Comparison of ENCODE assay signal across 23 cellular contexts in genomic region chr9:135889564-135890189, GRCh38. TPM values are rescaled to one million over a fixed set of nuclear protein-coding genes. Genes with fewer than 3 reads are reported as not detected.
DNase-seq lines count a peak whose midpoint lies in the region; ATAC-seq and TF ChIP-seq lines count a peak whose summit lies in the region.
"Had no signal": no experiment of that assay in that cellular context is flagged by ENCODE, and none has a peak within 500 bp of the region (broad histone marks: within the 10 kb centered on the region; RNA-seq: fewer than 3 reads in every experiment).

No MANE protein-coding gene starts in this region.

- intact Hi-C loops in natural killer cell (cut with micrococcal nuclease): no loop called here

- H3K9me3 Mint-ChIP-seq in natural killer cell (no peaks in the 10 kb centered on the region), chondrocyte (ENCODE audit: low read depth) (no peaks in the 10 kb centered on the region)
- H3K9me3 Mint-ChIP-seq in natural killer cell treated with Interleukin-12 subunit alpha and Interleukin-12 subunit beta and Interleukin-15 and Interleukin-18, amount 100 ng/mL, for 72 hours: no peaks in the 10 kb centered on the region
- H3K9me3 Mint-ChIP-seq: CD8-positive, alpha-beta memory T cell; memory B cell; stimulated activated naive B cell treated with anti-CD40 and anti-IgM and Interleukin-4, amounts not matched to agents 10 μg/mL and 1 μg/mL and 100 μg/mL, for 72 hours had no signal

- H3K36me3 Mint-ChIP-seq in natural killer cell (no peaks in the 10 kb centered on the region), chondrocyte (ENCODE audit: low read depth) (no peaks in the 10 kb centered on the region)
- H3K36me3 Mint-ChIP-seq in natural killer cell treated with Interleukin-12 subunit alpha and Interleukin-12 subunit beta and Interleukin-15 and Interleukin-18, amount 100 ng/mL, for 72 hours: no peaks in the 10 kb centered on the region
- H3K36me3 Mint-ChIP-seq: CD8-positive, alpha-beta memory T cell; memory B cell had no signal

- H3K27me3 Mint-ChIP-seq in natural killer cell (ENCODE audit: low read depth in 2 of 2): no peaks in the 10 kb centered on the region
- no peaks in the 10 kb centered on the region for H3K27me3 Mint-ChIP-seq in natural killer cell treated with Interleukin-12 subunit alpha and Interleukin-12 subunit beta and Interleukin-15 and Interleukin-18, amount 100 ng/mL, for 72 hours
- no peaks in the 10 kb centered on the region for H3K27me3 Mint-ChIP-seq in chondrocyte (ENCODE audit: low read depth)
- H3K27me3 Mint-ChIP-seq: CD8-positive, alpha-beta memory T cell; memory B cell; stimulated activated naive B cell treated with anti-CD40 and anti-IgM and Interleukin-4, amounts not matched to agents 10 μg/mL and 1 μg/mL and 100 μg/mL, for 72 hours had no signal

- ATAC-seq in natural killer cell (no peak), GM21447 (IDR thresholded peaks at IDR 0.05; ENCODE audit: unreplicated experiment) (no peak)
- ATAC-seq in natural killer cell treated with Interleukin-12 subunit alpha and Interleukin-12 subunit beta and Interleukin-15 and Interleukin-18, amount 100 ng/mL, for 72 hours: no peak
- ATAC-seq: stimulated activated naive B cell treated with anti-CD40 and anti-IgM and Interleukin-4, amounts not matched to agents 10 μg/mL and 1 μg/mL and 100 μg/mL, for 72 hours had no signal

- TF ChIP-seq CTCF in natural killer cell (IDR thresholded peaks at IDR 0.05) (no peak), chondrocyte (IDR thresholded peaks at IDR 0.05) (no peak)

- H3K4me1 Mint-ChIP-seq in natural killer cell: peaks cover 57 to 60% of the 10 kb centered on the region in 2 donors
- H3K4me1 Mint-ChIP-seq in natural killer cell treated with Interleukin-12 subunit alpha and Interleukin-12 subunit beta and Interleukin-15 and Interleukin-18, amount 100 ng/mL, for 72 hours (ENCODE audit: low read depth in 2 of 2): peaks cover 31 to 51% of the 10 kb centered on the region in 2 donors
- H3K4me1 Mint-ChIP-seq in chondrocyte (ENCODE audit: low read depth): peaks cover 60% of the 10 kb centered on the region

- DNase-seq in natural killer cell: no peak
- no peak for DNase-seq in natural killer cell treated with Interleukin-12 subunit alpha and Interleukin-12 subunit beta and Interleukin-15 and Interleukin-18, amount 100 ng/mL, for 72 hours (ENCODE audit: low spot score)
- peak; percentile 86 for DNase-seq in chondrocyte (ENCODE audit: low spot score)
- peak; percentile 68 for DNase-seq in mesenteric fat pad (ENCODE audit: low spot score)
- DNase-seq in activated CD4-positive, alpha-beta T cell treated with anti-CD3 and anti-CD28 coated beads, Interleukin-2, amount 50 U/mL, for 1 hour: no peak
- no peak for DNase-seq in hepatic stellate cell (ENCODE audit: low spot score)
- DNase-seq in NCI-H1417 (lab: John Stamatoyannopoulos, UW): no peak
- DNase-seq: ACHN; activated CD4-positive, CD25-positive, alpha-beta regulatory T cell treated with anti-CD3 and anti-CD28 coated beads, Interleukin-2, amount 50 U/mL, for 72 hours; activated effector memory CD4-positive, alpha-beta T cell treated with Interleukin-2 at 50 U/mL for 16 hours; CD8-positive, alpha-beta memory T cell; central memory CD4-positive, alpha-beta T cell; effector CD4-positive, alpha-beta T cell; GM23248; heart left ventricle; KG1; NCI-H1092 treated with DMSO at 0.1 percent for 48 hours; NCI-H2081 treated with DMSO at 0.1 percent for 48 hours; NCI-H69; stimulated activated naive B cell treated with anti-CD40 and anti-IgM and Interleukin-4, amounts not matched to agents 10 μg/mL and 1 μg/mL and 100 μg/mL, for 72 hours; T-helper 9 cell had no signal

- peak overlapping the region; percentile 50 to 90 for H3K27ac Mint-ChIP-seq in natural killer cell
- H3K27ac Mint-ChIP-seq in natural killer cell treated with Interleukin-12 subunit alpha and Interleukin-12 subunit beta and Interleukin-15 and Interleukin-18, amount 100 ng/mL, for 72 hours: no peak overlapping the region
- no peak overlapping the region for H3K27ac Mint-ChIP-seq in chondrocyte (ENCODE audit: unreplicated experiment)
- H3K27ac Mint-ChIP-seq: memory B cell had no signal

- no peak overlapping the region for H3K4me3 Mint-ChIP-seq in natural killer cell
- no peak overlapping the region for H3K4me3 Mint-ChIP-seq in natural killer cell treated with Interleukin-12 subunit alpha and Interleukin-12 subunit beta and Interleukin-15 and Interleukin-18, amount 100 ng/mL, for 72 hours
- no peak overlapping the region for H3K4me3 Mint-ChIP-seq in chondrocyte (ENCODE audit: unreplicated experiment)
- H3K4me3 Mint-ChIP-seq: memory B cell had no signal

RNA-seq across cellular contexts. Expression of gene CAMSAP1, which starts 17.7 kb away (rescaled TPM):
- total RNA-seq in natural killer cell (10 to 100 TPM; 25.9 to 33.5 (median 28.1) TPM), chondrocyte (27.1 to 35.5 TPM (median 27.7 TPM) in 3 replicates), mesenteric fat pad (35.3 TPM)
- total RNA-seq in natural killer cell treated with Interleukin-12 subunit alpha and Interleukin-12 subunit beta and Interleukin-15 and Interleukin-18, amount 100 ng/mL, for 72 hours: 10 to 100 TPM; 23.4 to 25.5 TPM

Comparison
In these comparisons a context has a peak if more than half of its experiments do, and no peak if none do; other contexts are left out.
1. H3K27ac Mint-ChIP-seq: peak in natural killer cell (2 of 2); none in natural killer cell treated with Interleukin-12 subunit alpha and Interleukin-12 subunit beta and Interleukin-15 and Interleukin-18, amount 100 ng/mL, for 72 hours (0 of 2) and chondrocyte (single experiment).
2. DNase-seq: peak in chondrocyte (single experiment) and mesenteric fat pad (single experiment); none in natural killer cell (single experiment), natural killer cell treated with Interleukin-12 subunit alpha and Interleukin-12 subunit beta and Interleukin-15 and Interleukin-18, amount 100 ng/mL, for 72 hours (single experiment), activated CD4-positive, alpha-beta T cell treated with anti-CD3 and anti-CD28 coated beads, Interleukin-2, amount 50 U/mL, for 1 hour (single experiment), hepatic stellate cell (single experiment) and NCI-H1417 (0 of 3).